ENCODE assay signal across 10 cellular contexts in genomic region chr4:36551697-36552214, GRCh38.
DNase-seq lines count a peak whose midpoint lies in the region; ATAC-seq, FAIRE-seq and TF ChIP-seq lines count a peak whose summit lies in the region.
"Had no signal": no experiment of that assay in that cellular context is flagged by ENCODE, and none has a peak within 500 bp of the region (broad histone marks: within the 10 kb centered on the region; RNA-seq: fewer than 3 reads in every experiment).

No MANE protein-coding gene starts in this region.

- TF ChIP-seq POLR2A in GM12892 (IDR thresholded peaks at IDR 0.05; ENCODE audit: low read depth, low read length) (no peak), stomach (IDR thresholded peaks at IDR 0.05) (no peak), testis (IDR thresholded peaks at IDR 0.05) (no peak)

- TF ChIP-seq EP300 in stomach (IDR thresholded peaks at IDR 0.05): no peak

- H3K4me1 Mint-ChIP-seq in activated T-helper 2 cell treated with anti-CD3 and anti-CD28 coated beads, Interferon-gamma antibody, Interleukin-2, Interleukin-4, amounts not matched to agents 10 μg/mL and 5 μg/mL and 100 μg/mL, durations not matched to agents 14 hours and 24 hours and 36 hours (ENCODE audit: low read depth): peaks cover 14% of the 10 kb centered on the region

- no peaks in the 10 kb centered on the region for H3K9me3 ChIP-seq in stomach
- H3K9me3 ChIP-seq in testis: no peaks in the 10 kb centered on the region

- H3K9me3 Mint-ChIP-seq in activated T-helper 2 cell treated with anti-CD3 and anti-CD28 coated beads, Interferon-gamma antibody, Interleukin-2, Interleukin-4, amounts not matched to agents 10 μg/mL and 5 μg/mL and 100 μg/mL, durations not matched to agents 14 hours and 24 hours and 36 hours: no peaks in the 10 kb centered on the region

- TF ChIP-seq CTCF in stomach (IDR thresholded peaks at IDR 0.05) (no peak), testis (IDR thresholded peaks at IDR 0.05) (no peak)

- H3K27me3 ChIP-seq in stomach (no peaks in the 10 kb centered on the region), testis (no peaks in the 10 kb centered on the region)

- H3K27me3 Mint-ChIP-seq in activated T-helper 2 cell treated with anti-CD3 and anti-CD28 coated beads, Interferon-gamma antibody, Interleukin-2, Interleukin-4, amounts not matched to agents 10 μg/mL and 5 μg/mL and 100 μg/mL, durations not matched to agents 14 hours and 24 hours and 36 hours (ENCODE audit: low read depth): no peaks in the 10 kb centered on the region

- ATAC-seq in GM19463 (IDR thresholded peaks at IDR 0.05; ENCODE audit: unreplicated experiment): peak; percentile 93
- ATAC-seq in HG03095 (IDR thresholded peaks at IDR 0.05; ENCODE audit: unreplicated experiment): peak; percentile 91

- no peak overlapping the region for H3K27ac ChIP-seq in stomach
- no peak overlapping the region for H3K27ac ChIP-seq in testis
- H3K27ac ChIP-seq: parathyroid adenoma had no signal

- H3K27ac Mint-ChIP-seq in activated T-helper 2 cell treated with anti-CD3 and anti-CD28 coated beads, Interferon-gamma antibody, Interleukin-2, Interleukin-4, amounts not matched to agents 10 μg/mL and 5 μg/mL and 100 μg/mL, durations not matched to agents 14 hours and 24 hours and 36 hours: peak overlapping the region; percentile 8

- DNase-seq in GM12892 (ENCODE audit: insufficient read length) (no peak), GM19240 (ENCODE audit: insufficient read length, low spot score) (no peak), NCI-H1436 treated with DMSO at 0.1 percent for 48 hours (lab: John Stamatoyannopoulos, UW) (no peak), stomach (no peak), testis (no peak)
- DNase-seq in activated T-helper 2 cell treated with anti-CD3 and anti-CD28 coated beads, Interferon-gamma antibody, Interleukin-2, Interleukin-4, amounts not matched to agents 10 μg/mL and 5 μg/mL and 100 μg/mL, durations not matched to agents 14 hours and 24 hours and 36 hours (ENCODE audit: low spot score): no peak
- DNase-seq: Calu3 had no signal

- H3K36me3 ChIP-seq in stomach: no peaks in the 10 kb centered on the region
- H3K36me3 ChIP-seq in testis (ENCODE audit: low read depth, missing control alignments): no peaks in the 10 kb centered on the region

- WGBS in stomach, 5 donors: 64 to 76% (median 70%) methylated on average over 4 of the region's 4 CpGs
- WGBS in testis, 2 donors: 84 to 90% methylated on average over 4 of the region's 4 CpGs

- no peak overlapping the region for H3K4me3 Mint-ChIP-seq in activated T-helper 2 cell treated with anti-CD3 and anti-CD28 coated beads, Interferon-gamma antibody, Interleukin-2, Interleukin-4, amounts not matched to agents 10 μg/mL and 5 μg/mL and 100 μg/mL, durations not matched to agents 14 hours and 24 hours and 36 hours (ENCODE audit: low read depth)

- no peaks in the 10 kb centered on the region for H3K36me3 Mint-ChIP-seq in activated T-helper 2 cell treated with anti-CD3 and anti-CD28 coated beads, Interferon-gamma antibody, Interleukin-2, Interleukin-4, amounts not matched to agents 10 μg/mL and 5 μg/mL and 100 μg/mL, durations not matched to agents 14 hours and 24 hours and 36 hours (ENCODE audit: low read depth)

- peak; percentile 80 for FAIRE-seq in GM12892 (lab: Jason Lieb, UNC)

- intact Hi-C loops in activated T-helper 2 cell treated with anti-CD3 and anti-CD28 coated beads, Interferon-gamma antibody, Interleukin-2, Interleukin-4, amounts not matched to agents 10 μg/mL and 5 μg/mL and 100 μg/mL, durations not matched to agents 14 hours and 24 hours and 36 hours (cut with micrococcal nuclease): loop anchor here (5.0 kb wide), 1 partner anchor 159 kb away; no protein-coding TSS in a partner anchor
- intact Hi-C loops in stomach (cut with DNase I; ENCODE audit: low total_unique reads): no loop called here
- intact Hi-C loops in testis (cut with DNase I; ENCODE audit: low total_unique reads): no loop called here

- no peak overlapping the region for H3K4me3 ChIP-seq in stomach
- no peak overlapping the region for H3K4me3 ChIP-seq in testis

- H3K4me1 ChIP-seq in stomach: no peaks in the 10 kb centered on the region
- no peaks in the 10 kb centered on the region for H3K4me1 ChIP-seq in testis
- H3K4me1 ChIP-seq: parathyroid adenoma had no signal
